ENCODE assay signal across 13 cellular contexts in the genomic region with DNA sequence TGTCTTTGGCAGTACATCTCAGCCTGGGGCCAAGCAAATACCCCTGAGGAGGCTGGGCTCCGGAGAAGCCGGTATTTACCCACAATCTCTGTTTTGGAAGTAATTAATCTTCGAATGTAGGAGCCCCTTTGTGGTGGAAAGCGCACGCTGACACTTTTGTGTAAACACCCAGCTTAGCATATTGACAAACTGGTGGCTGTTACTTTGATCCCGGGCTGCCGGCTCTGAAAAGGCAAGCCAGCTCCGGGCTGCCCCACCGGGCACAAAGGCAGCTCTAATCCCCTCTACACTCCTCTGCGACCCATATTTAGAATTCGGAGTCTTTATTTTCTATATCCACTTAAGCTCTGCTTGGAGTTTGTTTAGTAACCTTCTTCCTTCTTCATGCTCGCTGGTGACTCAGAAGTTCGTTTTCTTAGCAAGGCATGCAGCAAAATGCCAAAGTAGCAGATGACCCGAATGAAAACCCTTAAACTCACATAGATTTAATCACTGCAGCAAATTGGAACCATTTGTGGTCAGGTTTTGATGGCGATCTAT.
A peak's percentile ranks its signal among the peaks of the same experiment; 100 is the strongest.
DNase-seq lines count a peak whose midpoint lies in the region; ATAC-seq, FAIRE-seq and TF ChIP-seq lines count a peak whose summit lies in the region.
"Had no signal": no experiment of that assay in that cellular context is flagged by ENCODE, and none has a peak within 500 bp of the region (broad histone marks: within the 10 kb centered on the region; RNA-seq: fewer than 3 reads in every experiment).

No MANE protein-coding gene starts in this region.

- no peaks in the 10 kb centered on the region for H3K27me3 ChIP-seq in right lobe of liver

- 0 out of 2 replicates have a peak, but pooled peaks cover 5% of the 10 kb centered on the region for H3K9me3 Mint-ChIP-seq in HFFc6
- peaks cover 4% of the 10 kb centered on the region for H3K9me3 Mint-ChIP-seq in activated CD4-positive, alpha-beta T cell treated with anti-CD3 and anti-CD28 coated beads, Interleukin-2, amount 10 ng/mL, durations not matched to agents 7 days and 5 days

- POLR2A ChIA-PET in A549 (lab: Yijun Ruan, JAX), result no interaction called here
- POLR2A ChIA-PET in activated CD4-positive, alpha-beta T cell treated with anti-CD3 and anti-CD28 coated beads, Interleukin-2, amount 10 ng/mL, durations not matched to agents 7 days and 5 days (lab: Charles Lee), result no interaction called here

- no peak for ATAC-seq in A549
- peak; percentile 83 to 86 (median 84) for ATAC-seq in right lobe of liver

- peaks cover 15% of the 10 kb centered on the region for H3K9me3 ChIP-seq in A549
- H3K9me3 ChIP-seq in right lobe of liver, result no peaks in the 10 kb centered on the region

- H3K27ac ChIP-seq in A549, result no peak overlapping the region
- H3K27ac ChIP-seq in right lobe of liver, result peak overlapping the region in 2 of 3 donors; percentile 9 to 31
- H3K27ac ChIP-seq: BLaER1 treated with 17β-estradiol and CSF1 and Interleukin-3, amounts not matched to agents 10 nM and 100 nM had no signal

- H3K4me1 ChIP-seq in A549 (peaks cover 6% of the 10 kb centered on the region; the same call in 1 of the 3 replicates), right lobe of liver (peaks cover 0 to 24% (median 10%) of the 10 kb centered on the region in 4 donors)
- H3K4me1 ChIP-seq: BLaER1 treated with 17β-estradiol and CSF1 and Interleukin-3, amounts not matched to agents 10 nM and 100 nM had no signal

- no peak for FAIRE-seq in A549 (lab: Jason Lieb, UNC)
- FAIRE-seq: frontal cortex had no signal

- peak overlapping the region; percentile 53 for H3K4me2 ChIP-seq in A549
- H3K4me2 ChIP-seq: BLaER1 treated with 17β-estradiol and CSF1 and Interleukin-3, amounts not matched to agents 10 nM and 100 nM had no signal

- no peak for TF ChIP-seq RAD21 in A549 (conservative IDR thresholded peaks at IDR 0.05 in 1 of 2, IDR thresholded peaks at IDR 0.05 in 1 of 2)

- H3K4me3 ChIP-seq in A549 (no peak overlapping the region), astrocyte of the cerebellum (ENCODE audit: low read depth, low read length) (no peak overlapping the region), right lobe of liver (peak overlapping the region in 2 of 3 donors; percentile 7 to 26)
- H3K4me3 ChIP-seq: BLaER1 treated with 17β-estradiol and CSF1 and Interleukin-3, amounts not matched to agents 10 nM and 100 nM had no signal

- CTCF ChIA-PET in A549 (lab: Yijun Ruan, JAX), result no interaction called here
- CTCF ChIA-PET in activated CD4-positive, alpha-beta T cell treated with anti-CD3 and anti-CD28 coated beads, Interleukin-2, amount 10 ng/mL, durations not matched to agents 7 days and 5 days (lab: Charles Lee), result no interaction called here

- WGBS in A549 (ENCODE audit: missing lambda C conversion rate), result 11% methylated on average over 15 of the region's 15 CpGs
- WGBS in right lobe of liver (ENCODE audit: insufficient coverage, low coverage, low lambda C conversion rate, missing lambda C conversion rate), result 7% methylated on average over 15 of the region's 15 CpGs

- TF ChIP-seq EP300 in A549 (IDR thresholded peaks at IDR 0.05), result no peak

- peaks cover 3% of the 10 kb centered on the region for H3K27me3 Mint-ChIP-seq in HFFc6 (ENCODE audit: insufficient read depth)
- H3K27me3 Mint-ChIP-seq in activated CD4-positive, alpha-beta T cell treated with anti-CD3 and anti-CD28 coated beads, Interleukin-2, amount 10 ng/mL, durations not matched to agents 7 days and 5 days, result peaks cover 19% of the 10 kb centered on the region

- H3K4me1 Mint-ChIP-seq in HFFc6 (ENCODE audit: low read depth), result peaks cover 46% of the 10 kb centered on the region
- H3K4me1 Mint-ChIP-seq in activated CD4-positive, alpha-beta T cell treated with anti-CD3 and anti-CD28 coated beads, Interleukin-2, amount 10 ng/mL, durations not matched to agents 7 days and 5 days, result peaks cover 3% of the 10 kb centered on the region

- peak overlapping the region; percentile 96 for H3K27ac Mint-ChIP-seq in HFFc6
- no peak overlapping the region for H3K27ac Mint-ChIP-seq in activated CD4-positive, alpha-beta T cell treated with anti-CD3 and anti-CD28 coated beads, Interleukin-2, amount 10 ng/mL, durations not matched to agents 7 days and 5 days

- H3K36me3 ChIP-seq in right lobe of liver, result no peaks in the 10 kb centered on the region
- H3K36me3 ChIP-seq: BLaER1 treated with 17β-estradiol and CSF1 and Interleukin-3, amounts not matched to agents 10 nM and 100 nM had no signal

- peaks cover 6% of the 10 kb centered on the region for H3K36me3 Mint-ChIP-seq in HFFc6 (ENCODE audit: low read depth)
- H3K36me3 Mint-ChIP-seq in activated CD4-positive, alpha-beta T cell treated with anti-CD3 and anti-CD28 coated beads, Interleukin-2, amount 10 ng/mL, durations not matched to agents 7 days and 5 days (ENCODE audit: low read depth), result no peaks in the 10 kb centered on the region

- intact Hi-C loops in right lobe of liver (cut with DNase I), result no loop called here

- in situ Hi-C loops in astrocyte of the cerebellum (cut with HindIII; ENCODE audit: low sequenced_read_pairs), result no loop called here

- no peak for TF ChIP-seq POLR2A in A549 (IDR thresholded peaks at IDR 0.05; ENCODE audit: low read length)
- TF ChIP-seq POLR2A in right lobe of liver (IDR thresholded peaks at IDR 0.05), result no peak

- TF ChIP-seq CTCF in A549 (IDR thresholded peaks at IDR 0.05) (no peak), HFFc6 (IDR thresholded peaks at IDR 0.05) (no peak), astrocyte of the cerebellum (IDR thresholded peaks at IDR 0.05; ENCODE audit: low read depth, low read length, missing control alignments) (no peak), right lobe of liver (IDR thresholded peaks at IDR 0.05) (no peak)

- no peak for DNase-seq in A549 (ENCODE audit: low read depth in 1 of 2, low spot score in 1 of 2)
- peak; percentile 87 for DNase-seq in HFFc6
- peak; percentile 53 for DNase-seq in astrocyte of the cerebellum (ENCODE audit: low read depth)
- peak; percentile 28 to 68 (median 64) for DNase-seq in right lobe of liver
- no peak for DNase-seq in activated naive CD4-positive, alpha-beta T cell treated with Interleukin-2 at 50 U/mL for 16 hours
- no peak for DNase-seq in activated CD4-positive, alpha-beta T cell treated with anti-CD3 and anti-CD28 coated beads, Interleukin-2, amount 10 ng/mL, durations not matched to agents 7 days and 5 days
- no peak for DNase-seq in NAMALWA (ENCODE audit: low spot score)
- DNase-seq in midbrain (lab: John Stamatoyannopoulos, UW), result no peak
- DNase-seq: activated CD8-positive, alpha-beta memory T cell treated with anti-CD3 and anti-CD28 coated beads, Interleukin-2, amount 50 U/mL, for 48 hours; caudate nucleus; NCI-H187 had no signal

- peak overlapping the region; percentile 85 for H3K4me3 Mint-ChIP-seq in HFFc6
- H3K4me3 Mint-ChIP-seq in activated CD4-positive, alpha-beta T cell treated with anti-CD3 and anti-CD28 coated beads, Interleukin-2, amount 10 ng/mL, durations not matched to agents 7 days and 5 days, result no peak overlapping the region

TF ChIP-seq in A549, 52 proteins besides CTCF, POLR2A, EP300 and RAD21:
- TF ChIP-seq, protein P1, sequence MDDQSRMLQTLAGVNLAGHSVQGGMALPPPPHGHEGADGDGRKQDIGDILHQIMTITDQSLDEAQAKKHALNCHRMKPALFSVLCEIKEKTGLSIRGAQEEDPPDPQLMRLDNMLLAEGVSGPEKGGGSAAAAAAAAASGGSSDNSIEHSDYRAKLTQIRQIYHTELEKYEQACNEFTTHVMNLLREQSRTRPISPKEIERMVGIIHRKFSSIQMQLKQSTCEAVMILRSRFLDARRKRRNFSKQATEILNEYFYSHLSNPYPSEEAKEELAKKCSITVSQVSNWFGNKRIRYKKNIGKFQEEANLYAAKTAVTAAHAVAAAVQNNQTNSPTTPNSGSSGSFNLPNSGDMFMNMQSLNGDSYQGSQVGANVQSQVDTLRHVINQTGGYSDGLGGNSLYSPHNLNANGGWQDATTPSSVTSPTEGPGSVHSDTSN (IDR thresholded peaks at IDR 0.05), result no peak
- no peak for TF ChIP-seq RARB (CRISPR knock-in tag; IDR thresholded peaks at IDR 0.05)
- no peak for TF ChIP-seq EHF (CRISPR knock-in tag; IDR thresholded peaks at IDR 0.05)
- TF ChIP-seq, protein P2, sequence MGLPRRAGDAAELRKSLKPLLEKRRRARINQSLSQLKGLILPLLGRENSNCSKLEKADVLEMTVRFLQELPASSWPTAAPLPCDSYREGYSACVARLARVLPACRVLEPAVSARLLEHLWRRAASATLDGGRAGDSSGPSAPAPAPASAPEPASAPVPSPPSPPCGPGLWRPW (IDR thresholded peaks at IDR 0.05), result no peak
- no peak for TF ChIP-seq NFE2L2 (conservative IDR thresholded peaks at IDR 0.05; ENCODE audit: low read length)
- TF ChIP-seq RNF2 (IDR thresholded peaks at IDR 0.05; ENCODE audit: borderline replicate concordance, low read depth), result no peak
- TF ChIP-seq HDAC2 (IDR thresholded peaks at IDR 0.05), result no peak
- no peak for TF ChIP-seq HOXA7 (CRISPR knock-in tag; IDR thresholded peaks at IDR 0.05)
- no peak for TF ChIP-seq RCOR1 (IDR thresholded peaks at IDR 0.05; ENCODE audit: low read depth, low read length)
- TF ChIP-seq MAZ (IDR thresholded peaks at IDR 0.05; ENCODE audit: borderline replicate concordance, low read depth, low read length), result no peak
- no peak for TF ChIP-seq REST (IDR thresholded peaks at IDR 0.05)

Comparison
In these comparisons a context has a peak if more than half of its experiments do, and no peak if none do; other contexts are left out.
1. ATAC-seq: peak in right lobe of liver (4 of 4); none in A549 (0 of 2).
2. DNase-seq: peak in HFFc6 (single experiment), astrocyte of the cerebellum (single experiment) and right lobe of liver (3 of 3); none in A549 (0 of 2), activated naive CD4-positive, alpha-beta T cell treated with Interleukin-2 at 50 U/mL for 16 hours (single experiment), activated CD4-positive, alpha-beta T cell treated with anti-CD3 and anti-CD28 coated beads, Interleukin-2, amount 10 ng/mL, durations not matched to agents 7 days and 5 days (single experiment), NAMALWA (single experiment) and midbrain (single experiment).
3. H3K27ac ChIP-seq: peak in right lobe of liver (2 of 3); none in A549 (0 of 2).
4. H3K4me3 ChIP-seq: peak in right lobe of liver (2 of 3); none in A549 (single experiment) and astrocyte of the cerebellum (single experiment).